ENCODE assay signal across 9 cellular contexts in genomic region chr14:75429562-75429961, GRCh38. TPM values are rescaled to one million over a fixed set of nuclear protein-coding genes. Genes with fewer than 3 reads are reported as not detected.
DNase-seq lines count a peak whose midpoint lies in the region; ATAC-seq and TF ChIP-seq lines count a peak whose summit lies in the region.
"Had no signal": no experiment of that assay in that cellular context is flagged by ENCODE, and none has a peak within 500 bp of the region (broad histone marks: within the 10 kb centered on the region; RNA-seq: fewer than 3 reads in every experiment).

No MANE protein-coding gene starts in this region.

- H3K27me3 Mint-ChIP-seq in activated T-cell treated with anti-CD3 and anti-CD28 coated beads, Interleukin-2, amount 50 U/mL, for 72 hours (ENCODE audit: low read depth) = peaks cover 26% of the 10 kb centered on the region
- peaks cover 25% of the 10 kb centered on the region for H3K27me3 Mint-ChIP-seq in brain

- peak overlapping the region; percentile 44 to 77 for H3K4me3 Mint-ChIP-seq in activated T-cell treated with anti-CD3 and anti-CD28 coated beads, Interleukin-2, amount 50 U/mL, for 72 hours
- H3K4me3 Mint-ChIP-seq in brain = peak overlapping the region; percentile 72 to 94 (median 80)
- H3K4me3 Mint-ChIP-seq in stimulated activated effector memory CD8-positive, alpha-beta T cell treated with anti-CD3 and anti-CD28 coated beads, Interleukin-12 subunit alpha, Interleukin-12 subunit beta, amount 100 ng/mL, for 72 hours = no peak overlapping the region

- H3K9me3 Mint-ChIP-seq in activated T-cell treated with anti-CD3 and anti-CD28 coated beads, Interleukin-2, amount 50 U/mL, for 72 hours = no peaks in the 10 kb centered on the region
- no peaks in the 10 kb centered on the region for H3K9me3 Mint-ChIP-seq in brain
- no peaks in the 10 kb centered on the region for H3K9me3 Mint-ChIP-seq in stimulated activated effector memory CD8-positive, alpha-beta T cell treated with anti-CD3 and anti-CD28 coated beads, Interleukin-12 subunit alpha, Interleukin-12 subunit beta, amount 100 ng/mL, for 72 hours

- in situ Hi-C loops in transverse colon (cut with MboI; ENCODE audit: low pct_ligation_motif_present in 1 of 4, low pct_unique_long_range_greater_than_20kb in 1 of 4, low sequenced_read_pairs in 3 of 4) = no loop called here

- H3K36me3 Mint-ChIP-seq in activated T-cell treated with anti-CD3 and anti-CD28 coated beads, Interleukin-2, amount 50 U/mL, for 72 hours (ENCODE audit: insufficient read depth in 2 of 2) = peaks cover 0 to 3% of the 10 kb centered on the region in 2 donors
- peaks cover 22% of the 10 kb centered on the region for H3K36me3 Mint-ChIP-seq in brain
- H3K36me3 Mint-ChIP-seq in stimulated activated effector memory CD8-positive, alpha-beta T cell treated with anti-CD3 and anti-CD28 coated beads, Interleukin-12 subunit alpha, Interleukin-12 subunit beta, amount 100 ng/mL, for 72 hours = peaks cover 4% of the 10 kb centered on the region

- peaks cover 21% of the 10 kb centered on the region for H3K4me1 Mint-ChIP-seq in activated T-cell treated with anti-CD3 and anti-CD28 coated beads, Interleukin-2, amount 50 U/mL, for 72 hours (ENCODE audit: low read depth)
- H3K4me1 Mint-ChIP-seq in brain = peaks cover 66% of the 10 kb centered on the region
- H3K4me1 Mint-ChIP-seq in stimulated activated effector memory CD8-positive, alpha-beta T cell treated with anti-CD3 and anti-CD28 coated beads, Interleukin-12 subunit alpha, Interleukin-12 subunit beta, amount 100 ng/mL, for 72 hours = no peaks in the 10 kb centered on the region

- H3K9me3 ChIP-seq in mesodermal cell (ENCODE audit: control insufficient read depth, low read length) = peaks cover under 1% of the 10 kb centered on the region
- no peaks in the 10 kb centered on the region for H3K9me3 ChIP-seq in transverse colon

- H3K4me3 ChIP-seq in mesodermal cell (ENCODE audit: extremely low read depth, insufficient read depth, low read length, poor library complexity, severe bottlenecking) (peak overlapping the region; percentile 82), transverse colon (peak overlapping the region in 1 of 4 donors; percentile 93)

- H3K36me3 ChIP-seq in mesodermal cell (ENCODE audit: control insufficient read depth, insufficient read depth, low read length) (peaks cover 32% of the 10 kb centered on the region), transverse colon (no peaks in the 10 kb centered on the region)

- no peaks in the 10 kb centered on the region for H3K27me3 ChIP-seq in transverse colon

- no peak for DNase-seq in activated T-cell treated with anti-CD3 and anti-CD28 coated beads, Interleukin-2, amount 50 U/mL, for 72 hours
- no peak for DNase-seq in activated T-cell treated with anti-CD3 and anti-CD28 coated beads, Interleukin-2, amount 50 U/mL, for 1 hour
- no peak for DNase-seq in transverse colon
- DNase-seq in stimulated activated effector memory CD8-positive, alpha-beta T cell treated with anti-CD3 and anti-CD28 coated beads, Interleukin-12 subunit alpha, Interleukin-12 subunit beta, amount 100 ng/mL, for 72 hours (ENCODE audit: low spot score in 2 of 2) = no peak
- no peak for DNase-seq in NCI-H1417 treated with DMSO at 0.1 percent for 48 hours (lab: John Stamatoyannopoulos, UW)
- DNase-seq: COR-L47 had no signal

- ATAC-seq in activated T-cell treated with anti-CD3 and anti-CD28 coated beads, Interleukin-2, amount 50 U/mL, for 72 hours (replicated peaks in 1 of 2) = no peak
- no peak for ATAC-seq in stimulated activated effector memory CD8-positive, alpha-beta T cell treated with anti-CD3 and anti-CD28 coated beads, Interleukin-12 subunit alpha, Interleukin-12 subunit beta, amount 100 ng/mL, for 72 hours
- no peak for ATAC-seq in GM19324 (IDR thresholded peaks at IDR 0.05; ENCODE audit: low FRiP score, unreplicated experiment)

- peaks cover 31% of the 10 kb centered on the region for H3K4me1 ChIP-seq in mesodermal cell (ENCODE audit: control insufficient read depth, insufficient read depth, low read length, poor library complexity, severe bottlenecking)
- H3K4me1 ChIP-seq in transverse colon = peaks cover 40 to 73% (median 53%) of the 10 kb centered on the region in 4 donors

- H3K27ac ChIP-seq in mesodermal cell (ENCODE audit: low read depth, low read length, severe bottlenecking) (no peak overlapping the region), transverse colon (peak overlapping the region; percentile 86 to 92 (median 91))

- TF ChIP-seq CTCF in brain (conservative IDR thresholded peaks at IDR 0.05) = no peak
- no peak for TF ChIP-seq CTCF in transverse colon (IDR thresholded peaks at IDR 0.05)

- WGBS in mesodermal cell (ENCODE audit: insufficient coverage in 2 of 2), 2 experiments = no CpG with 5 or more reads among the region's 1 CpG
- WGBS in transverse colon (ENCODE audit: low coverage in 1 of 2), 2 donors = 33 to 41% methylated on average over 1 of the region's 1 CpG

- intact Hi-C loops in transverse colon (cut with DNase I; ENCODE audit: low total_unique reads) = no loop called here

- TF ChIP-seq EP300 in transverse colon (IDR thresholded peaks at IDR 0.05; ENCODE audit: low read depth) = no peak

- no peak for TF ChIP-seq POLR2A in transverse colon (IDR thresholded peaks at IDR 0.05)

- H3K27ac Mint-ChIP-seq in activated T-cell treated with anti-CD3 and anti-CD28 coated beads, Interleukin-2, amount 50 U/mL, for 72 hours = no peak overlapping the region
- peak overlapping the region; percentile 28 to 94 (median 87) for H3K27ac Mint-ChIP-seq in brain
- no peak overlapping the region for H3K27ac Mint-ChIP-seq in stimulated activated effector memory CD8-positive, alpha-beta T cell treated with anti-CD3 and anti-CD28 coated beads, Interleukin-12 subunit alpha, Interleukin-12 subunit beta, amount 100 ng/mL, for 72 hours

RNA-seq across cellular contexts. Expression of gene JDP2, which starts 1.7 kb away (rescaled TPM):
- 1 to 10 TPM; 6.3 to 6.8 TPM for total RNA-seq in activated T-cell treated with anti-CD3 and anti-CD28 coated beads, Interleukin-2, amount 50 U/mL, for 72 hours
- 12.2 TPM for polyA plus RNA-seq in brain (ENCODE audit: insufficient read depth, low read depth, low replicate concordance)
- 49.0 TPM for polyA plus RNA-seq in mesodermal cell (2013, experiment 1 of 2)
- polyA plus RNA-seq in mesodermal cell (2013, experiment 2 of 2) = 48.4 TPM
- 100 to 1,000 TPM in 1 of 4 donors, 10 to 100 TPM in 3; 49.2 to 108 (median 57.8) TPM for total RNA-seq in transverse colon

Comparison
In these comparisons a context has a peak if more than half of its experiments do, and no peak if none do; other contexts are left out.
1. H3K27ac Mint-ChIP-seq: peak in brain (5 of 5); none in activated T-cell treated with anti-CD3 and anti-CD28 coated beads, Interleukin-2, amount 50 U/mL, for 72 hours (single experiment) and stimulated activated effector memory CD8-positive, alpha-beta T cell treated with anti-CD3 and anti-CD28 coated beads, Interleukin-12 subunit alpha, Interleukin-12 subunit beta, amount 100 ng/mL, for 72 hours (single experiment).
2. RNA of gene JDP2, which starts 1.7 kb away (total RNA-seq): 49.2 to 108 TPM in transverse colon; 6.3 to 6.8 TPM in activated T-cell treated with anti-CD3 and anti-CD28 coated beads, Interleukin-2, amount 50 U/mL, for 72 hours; every median in the first group is over 4 times any median in the second.